In genomic region chr22:42283288-42284229, GRCh38 we compare ENCODE assay signal across 8 cellular contexts. TPM values are rescaled to one million over a fixed set of nuclear protein-coding genes. Genes with fewer than 3 reads are reported as not detected.
A peak's percentile ranks its signal among the peaks of the same experiment; 100 is the strongest.
DNase-seq lines count a peak whose midpoint lies in the region.

No MANE protein-coding gene starts in this region.

- H3K27ac Mint-ChIP-seq in activated naive CD8-positive, alpha-beta T cell treated with anti-CD3 and anti-CD28 coated beads for 36 hours: no peak overlapping the region

- peaks cover 11% of the 10 kb centered on the region for H3K27me3 Mint-ChIP-seq in activated naive CD8-positive, alpha-beta T cell treated with anti-CD3 and anti-CD28 coated beads for 36 hours

- H3K4me3 ChIP-seq in iPS-15b (ENCODE audit: low read depth, low read length): peak overlapping the region; percentile 43

- H3K9me3 Mint-ChIP-seq in activated naive CD8-positive, alpha-beta T cell treated with anti-CD3 and anti-CD28 coated beads for 36 hours: no peaks in the 10 kb centered on the region

- H3K36me3 ChIP-seq in iPS-15b (ENCODE audit: control insufficient read depth, insufficient read depth, low read length): no peaks in the 10 kb centered on the region

- peak overlapping the region; percentile 71 for H3K4me3 Mint-ChIP-seq in activated naive CD8-positive, alpha-beta T cell treated with anti-CD3 and anti-CD28 coated beads for 36 hours

- peaks cover 18% of the 10 kb centered on the region for H3K4me1 Mint-ChIP-seq in activated naive CD8-positive, alpha-beta T cell treated with anti-CD3 and anti-CD28 coated beads for 36 hours

- H3K27me3 ChIP-seq in iPS-15b (ENCODE audit: control insufficient read depth, insufficient read depth, low read length): peaks cover 30% of the 10 kb centered on the region

- DNase-seq in DMS 273 (lab: John Stamatoyannopoulos, UW; ENCODE audit: unreplicated experiment): peak; percentile 37
- no peak for DNase-seq in DMS 273 treated with DMSO at 0.1 percent for 48 hours (lab: John Stamatoyannopoulos, UW)
- DNase-seq in activated naive CD8-positive, alpha-beta T cell treated with anti-CD3 and anti-CD28 coated beads for 36 hours: peak; percentile 51
- peak; percentile 47 for DNase-seq in stimulated activated CD4-positive, alpha-beta T cell treated with anti-CD3 and anti-CD28 coated beads, Interleukin-2, amount 100 ng/mL, for 4 hours (ENCODE audit: low read depth)
- DNase-seq in NCI-H2029 (lab: John Stamatoyannopoulos, UW): no peak
- DNase-seq in LoVo (ENCODE audit: low spot score): no peak
- DNase-seq in MV-4-11 (lab: John Stamatoyannopoulos, UW): no peak

- no peaks in the 10 kb centered on the region for H3K9me3 ChIP-seq in iPS-15b (ENCODE audit: control insufficient read depth, insufficient read depth, low read length)

- no peaks in the 10 kb centered on the region for H3K36me3 Mint-ChIP-seq in activated naive CD8-positive, alpha-beta T cell treated with anti-CD3 and anti-CD28 coated beads for 36 hours

- no peaks in the 10 kb centered on the region for H3K4me1 ChIP-seq in iPS-15b (ENCODE audit: control insufficient read depth, insufficient read depth, low read length)

- no peak overlapping the region for H3K9ac ChIP-seq in iPS-15b (ENCODE audit: low read depth, low read length)

RNA-seq across cellular contexts. Expression of gene TCF20, which starts 13.1 kb away (rescaled TPM):
- 10 to 100 TPM; 62.4 to 68.4 TPM for total RNA-seq in activated naive CD8-positive, alpha-beta T cell treated with anti-CD3 and anti-CD28 coated beads for 36 hours

Comparison
In these comparisons a context has a peak if more than half of its experiments do, and no peak if none do; other contexts are left out.
1. DNase-seq: peak in DMS 273 (single experiment), activated naive CD8-positive, alpha-beta T cell treated with anti-CD3 and anti-CD28 coated beads for 36 hours (single experiment) and stimulated activated CD4-positive, alpha-beta T cell treated with anti-CD3 and anti-CD28 coated beads, Interleukin-2, amount 100 ng/mL, for 4 hours (single experiment); none in DMS 273 treated with DMSO at 0.1 percent for 48 hours (single experiment), NCI-H2029 (single experiment), LoVo (single experiment) and MV-4-11 (single experiment).